ENCODE assay signal across 1 cellular context in the genomic region with DNA sequence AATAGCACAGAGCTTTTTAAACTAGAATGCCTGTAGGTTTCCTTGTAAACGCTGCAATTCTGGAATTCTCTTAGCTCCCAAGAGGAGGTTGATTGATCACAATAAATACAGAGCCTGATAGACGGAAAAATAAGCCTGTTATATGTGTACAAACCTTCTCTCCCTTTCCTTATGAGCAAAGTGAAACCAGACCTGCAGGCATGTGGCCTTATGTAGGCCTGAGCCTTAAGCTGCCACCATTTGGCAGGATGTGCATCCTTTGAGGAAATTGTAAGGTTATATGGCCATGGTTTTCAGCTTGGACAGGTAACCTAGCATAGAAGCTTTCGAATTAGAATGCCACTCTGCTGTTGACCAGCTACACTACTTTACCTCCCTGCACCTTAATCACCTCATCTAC.
A peak's percentile ranks its signal among the peaks of the same experiment; 100 is the strongest.
TF ChIP-seq lines count a peak whose summit lies in the region.

No MANE protein-coding gene starts in this region.

TF ChIP-seq in GM12878, 131 proteins besides CTCF, POLR2A, EP300 and RAD21:
- TF ChIP-seq IKZF1 (conservative IDR thresholded peaks at IDR 0.05): no peak
- no peak for TF ChIP-seq SP1 (IDR thresholded peaks at IDR 0.05; ENCODE audit: low read depth, low read length)
- TF ChIP-seq, protein P1, sequence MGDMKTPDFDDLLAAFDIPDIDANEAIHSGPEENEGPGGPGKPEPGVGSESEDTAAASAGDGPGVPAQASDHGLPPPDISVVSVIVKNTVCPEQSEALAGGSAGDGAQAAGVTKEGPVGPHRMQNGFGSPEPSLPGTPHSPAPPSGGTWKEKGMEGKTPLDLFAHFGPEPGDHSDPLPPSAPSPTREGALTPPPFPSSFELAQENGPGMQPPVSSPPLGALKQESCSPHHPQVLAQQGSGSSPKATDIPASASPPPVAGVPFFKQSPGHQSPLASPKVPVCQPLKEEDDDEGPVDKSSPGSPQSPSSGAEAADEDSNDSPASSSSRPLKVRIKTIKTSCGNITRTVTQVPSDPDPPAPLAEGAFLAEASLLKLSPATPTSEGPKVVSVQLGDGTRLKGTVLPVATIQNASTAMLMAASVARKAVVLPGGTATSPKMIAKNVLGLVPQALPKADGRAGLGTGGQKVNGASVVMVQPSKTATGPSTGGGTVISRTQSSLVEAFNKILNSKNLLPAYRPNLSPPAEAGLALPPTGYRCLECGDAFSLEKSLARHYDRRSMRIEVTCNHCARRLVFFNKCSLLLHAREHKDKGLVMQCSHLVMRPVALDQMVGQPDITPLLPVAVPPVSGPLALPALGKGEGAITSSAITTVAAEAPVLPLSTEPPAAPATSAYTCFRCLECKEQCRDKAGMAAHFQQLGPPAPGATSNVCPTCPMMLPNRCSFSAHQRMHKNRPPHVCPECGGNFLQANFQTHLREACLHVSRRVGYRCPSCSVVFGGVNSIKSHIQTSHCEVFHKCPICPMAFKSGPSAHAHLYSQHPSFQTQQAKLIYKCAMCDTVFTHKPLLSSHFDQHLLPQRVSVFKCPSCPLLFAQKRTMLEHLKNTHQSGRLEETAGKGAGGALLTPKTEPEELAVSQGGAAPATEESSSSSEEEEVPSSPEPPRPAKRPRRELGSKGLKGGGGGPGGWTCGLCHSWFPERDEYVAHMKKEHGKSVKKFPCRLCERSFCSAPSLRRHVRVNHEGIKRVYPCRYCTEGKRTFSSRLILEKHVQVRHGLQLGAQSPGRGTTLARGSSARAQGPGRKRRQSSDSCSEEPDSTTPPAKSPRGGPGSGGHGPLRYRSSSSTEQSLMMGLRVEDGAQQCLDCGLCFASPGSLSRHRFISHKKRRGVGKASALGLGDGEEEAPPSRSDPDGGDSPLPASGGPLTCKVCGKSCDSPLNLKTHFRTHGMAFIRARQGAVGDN (IDR thresholded peaks at IDR 0.05): 0 out of 2 replicates have a peak, but pooled peaks have one; percentile 17
- TF ChIP-seq HCFC1 (IDR thresholded peaks at IDR 0.05; ENCODE audit: low read length): no peak
